In the genomic region with DNA sequence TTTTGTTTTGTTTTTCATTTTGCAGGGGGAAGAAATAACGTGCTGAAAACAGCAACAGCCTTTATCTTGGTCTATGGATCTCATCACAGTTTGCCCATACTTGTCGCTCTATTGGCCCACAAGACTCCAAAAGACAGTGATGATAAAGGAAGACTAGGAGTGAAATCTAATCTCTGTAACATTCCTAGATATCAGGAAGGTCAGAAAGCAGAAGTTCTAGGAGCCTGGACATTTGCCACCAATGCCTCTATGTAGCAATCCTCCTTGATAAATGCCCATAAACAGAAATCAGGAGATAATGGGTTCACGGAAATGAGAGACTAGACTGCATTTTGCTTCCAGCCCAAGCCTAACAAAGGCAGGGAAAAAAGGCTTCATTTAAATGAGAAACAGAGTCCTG, we compare ENCODE assay signal across 20 cellular contexts.
"Had no signal": no experiment of that assay in that cellular context is flagged by ENCODE, and none has a peak within 500 bp of the region (broad histone marks: within the 10 kb centered on the region; RNA-seq: fewer than 3 reads in every experiment).

No MANE protein-coding gene starts in this region.

- H3K27ac Mint-ChIP-seq: activated T-cell treated with anti-CD3 and anti-CD28 coated beads, Interleukin-2, amount 50 U/mL, for 24 hours; activated T-helper 17 cell treated with anti-CD3 and anti-CD28 coated beads, Interleukin-2, amount 50 U/mL, for 72 hours; immature natural killer cell; stimulated activated naive CD8-positive, alpha-beta T cell treated with anti-CD3 and anti-CD28 coated beads, Interleukin-15, Interleukin-2, amounts not matched to agents 100 ng/mL and 50 ng/mL, for 24 hours had no signal

- H3K4me1 Mint-ChIP-seq: activated T-helper 17 cell treated with anti-CD3 and anti-CD28 coated beads, Interleukin-2, amount 50 U/mL, for 72 hours; immature natural killer cell had no signal

- H3K27me3 ChIP-seq: sigmoid colon, spleen, tibial artery had no signal

- H3K27ac ChIP-seq: left ventricle myocardium inferior, sigmoid colon, spleen, tibial artery had no signal

- H3K36me3 ChIP-seq: sigmoid colon, spleen, tibial artery had no signal

- ATAC-seq: activated naive CD4-positive, alpha-beta T cell treated with anti-CD3 and anti-CD28 coated beads, Interleukin-2, amount 50 U/mL, for 72 hours; activated T-helper 17 cell treated with anti-CD3 and anti-CD28 coated beads, Interleukin-2, amount 50 U/mL, for 72 hours had no signal

- H3K27me3 Mint-ChIP-seq: activated T-cell treated with anti-CD3 and anti-CD28 coated beads, Interleukin-2, amount 50 U/mL, for 24 hours; activated T-helper 17 cell treated with anti-CD3 and anti-CD28 coated beads, Interleukin-2, amount 50 U/mL, for 72 hours; stimulated activated naive CD8-positive, alpha-beta T cell treated with anti-CD3 and anti-CD28 coated beads, Interleukin-15, Interleukin-2, amounts not matched to agents 100 ng/mL and 50 ng/mL, for 24 hours had no signal

- H3K4me1 ChIP-seq: left ventricle myocardium inferior, sigmoid colon, spleen had no signal

- H3K4me3 Mint-ChIP-seq: activated T-cell treated with anti-CD3 and anti-CD28 coated beads, Interleukin-2, amount 50 U/mL, for 24 hours; activated T-helper 17 cell treated with anti-CD3 and anti-CD28 coated beads, Interleukin-2, amount 50 U/mL, for 72 hours; immature natural killer cell; stimulated activated naive CD8-positive, alpha-beta T cell treated with anti-CD3 and anti-CD28 coated beads, Interleukin-15, Interleukin-2, amounts not matched to agents 100 ng/mL and 50 ng/mL, for 24 hours had no signal

- H3K9me3 Mint-ChIP-seq: activated T-cell treated with anti-CD3 and anti-CD28 coated beads, Interleukin-2, amount 50 U/mL, for 24 hours; activated T-helper 17 cell treated with anti-CD3 and anti-CD28 coated beads, Interleukin-2, amount 50 U/mL, for 72 hours; immature natural killer cell; stimulated activated naive CD8-positive, alpha-beta T cell treated with anti-CD3 and anti-CD28 coated beads, Interleukin-15, Interleukin-2, amounts not matched to agents 100 ng/mL and 50 ng/mL, for 24 hours had no signal

- H3K9me3 ChIP-seq: left ventricle myocardium inferior, sigmoid colon, spleen, tibial artery had no signal

- H3K4me3 ChIP-seq: left ventricle myocardium inferior, sigmoid colon, spleen, tibial artery had no signal

- DNase-seq: activated CD4-positive, alpha-beta T cell treated with anti-CD3 and anti-CD28 coated beads, Interleukin-2, amount 50 U/mL, for 4 hours; activated CD8-positive, alpha-beta memory T cell treated with anti-CD3 and anti-CD28 coated beads for 24 hours; activated CD8-positive, alpha-beta memory T cell treated with anti-CD3 and anti-CD28 coated beads, Interleukin-2, amount 50 U/mL, for 4 hours; activated T-cell treated with anti-CD3 and anti-CD28 coated beads, Interleukin-2, amount 50 U/mL, for 24 hours; central memory CD4-positive, alpha-beta T cell; dermis blood vessel endothelial cell; effector CD8-positive, alpha-beta T cell; foreskin melanocyte; immature natural killer cell; left ventricle myocardium inferior; occipital lobe; sigmoid colon; spleen; stimulated activated CD4-positive, alpha-beta T cell treated with anti-CD3 and anti-CD28 coated beads, Interleukin-4, amount 100 ng/mL, for 1 hour; substantia nigra; SW 1271; tibial artery had no signal
